In genomic region chr19:33551676-33552075, GRCh38 we compare ENCODE assay signal across 24 cellular contexts. TPM values are rescaled to one million over a fixed set of nuclear protein-coding genes. Genes with fewer than 3 reads are reported as not detected.
DNase-seq lines count a peak whose midpoint lies in the region; ATAC-seq and TF ChIP-seq lines count a peak whose summit lies in the region.
"Had no signal": no experiment of that assay in that cellular context is flagged by ENCODE, and none has a peak within 500 bp of the region (broad histone marks: within the 10 kb centered on the region; RNA-seq: fewer than 3 reads in every experiment).

No MANE protein-coding gene starts in this region.

- no peak overlapping the region for H2BK120ac ChIP-seq in IMR-90 (ENCODE audit: low read depth, low read length)

- TF ChIP-seq CTCF in IMR-90 (conservative IDR thresholded peaks at IDR 0.05; ENCODE audit: low read depth, low read length) = no peak
- TF ChIP-seq CTCF in spleen (IDR thresholded peaks at IDR 0.05 in 8 of 11, conservative IDR thresholded peaks at IDR 0.05 in 3 of 11) = no peak

- H3K4me3 Mint-ChIP-seq in natural killer cell treated with Interleukin-12 subunit alpha and Interleukin-12 subunit beta and Interleukin-15 and Interleukin-18, amount 100 ng/mL, for 72 hours = no peak overlapping the region
- H3K4me3 Mint-ChIP-seq: CD14-positive monocyte; CD4-positive, alpha-beta T cell; CD8-positive, alpha-beta memory T cell; HFFc6 had no signal

- H3K4me1 Mint-ChIP-seq in natural killer cell treated with Interleukin-12 subunit alpha and Interleukin-12 subunit beta and Interleukin-15 and Interleukin-18, amount 100 ng/mL, for 72 hours (ENCODE audit: low read depth in 2 of 2) = no peaks in the 10 kb centered on the region
- H3K4me1 Mint-ChIP-seq: CD14-positive monocyte; CD8-positive, alpha-beta memory T cell had no signal

- no peaks in the 10 kb centered on the region for H3K79me1 ChIP-seq in IMR-90 (ENCODE audit: low read depth in 1 of 2, low read length in 2 of 2)

- H3K9me3 ChIP-seq in IMR-90 (ENCODE audit: control insufficient read depth, insufficient read depth, low read length) (no peaks in the 10 kb centered on the region), spleen (no peaks in the 10 kb centered on the region)
- H3K9me3 ChIP-seq: BE2C; BLaER1 treated with 17β-estradiol and CSF1 and Interleukin-3, amounts not matched to agents 10 nM and 100 nM; HAP-1 had no signal

- intact Hi-C loops in IMR-90 (cut with micrococcal nuclease) (no loop called here), posterior vena cava (cut with DNase I) (no loop called here), spleen (cut with DNase I; ENCODE audit: low total_unique reads) (no loop called here)

- H2BK5ac ChIP-seq in IMR-90 (ENCODE audit: low read depth, low read length, poor library complexity, severe bottlenecking) = no peak overlapping the region

- no peak overlapping the region for H3K27ac Mint-ChIP-seq in natural killer cell treated with Interleukin-12 subunit alpha and Interleukin-12 subunit beta and Interleukin-15 and Interleukin-18, amount 100 ng/mL, for 72 hours
- H3K27ac Mint-ChIP-seq: CD4-positive, alpha-beta T cell; CD8-positive, alpha-beta memory T cell; HFFc6 had no signal

- H2AFZ ChIP-seq in IMR-90 (replicated peaks; ENCODE audit: low read length, poor library complexity) = no peak overlapping the region

- H3K27ac ChIP-seq in IMR-90 (ENCODE audit: insufficient read depth, low read length) (no peak overlapping the region), spleen (no peak overlapping the region)
- H3K27ac ChIP-seq: A549; BLaER1 treated with 17β-estradiol and CSF1 and Interleukin-3, amounts not matched to agents 10 nM and 100 nM had no signal

- H3K36me3 ChIP-seq in IMR-90 (ENCODE audit: control insufficient read depth, insufficient read depth, low read length) (no peaks in the 10 kb centered on the region), spleen (no peaks in the 10 kb centered on the region)
- H3K36me3 ChIP-seq: BE2C; BLaER1 treated with 17β-estradiol and CSF1 and Interleukin-3, amounts not matched to agents 10 nM and 100 nM; HAP-1 had no signal

- no peak for TF ChIP-seq RAD21 in IMR-90 (IDR thresholded peaks at IDR 0.05; ENCODE audit: low read length)

- H3K27me3 ChIP-seq in IMR-90 (ENCODE audit: control insufficient read depth, insufficient read depth, low read length) (no peaks in the 10 kb centered on the region), spleen (replicated peaks in 1 of 7) (peaks cover 0 to 13% (median 0%) of the 10 kb centered on the region in 7 donors)
- H3K27me3 ChIP-seq: BE2C; BLaER1 treated with 17β-estradiol and CSF1 and Interleukin-3, amounts not matched to agents 10 nM and 100 nM had no signal

- dilution Hi-C loops in IMR-90 (cut with HindIII; ENCODE audit: low sequenced_read_pairs, unreplicated experiment) = no loop called here

- no peak overlapping the region for H3K4me2 ChIP-seq in IMR-90 (ENCODE audit: low read depth, low read length)
- H3K4me2 ChIP-seq: A549; BLaER1 treated with 17β-estradiol and CSF1 and Interleukin-3, amounts not matched to agents 10 nM and 100 nM had no signal

- H2BK20ac ChIP-seq in IMR-90 (ENCODE audit: low read depth, low read length) = no peak overlapping the region

- no peaks in the 10 kb centered on the region for H3K9me1 ChIP-seq in IMR-90 (ENCODE audit: insufficient read depth, low read length)

- H3K36me3 Mint-ChIP-seq in natural killer cell treated with Interleukin-12 subunit alpha and Interleukin-12 subunit beta and Interleukin-15 and Interleukin-18, amount 100 ng/mL, for 72 hours = no peaks in the 10 kb centered on the region
- H3K36me3 Mint-ChIP-seq: CD14-positive monocyte; CD8-positive, alpha-beta memory T cell had no signal

- POLR2A ChIA-PET in IMR-90 (lab: Charles Lee; ENCODE audit: unreplicated experiment) = no interaction called here

- no peak for ATAC-seq in IMR-90 (ENCODE audit: low read depth)
- ATAC-seq in natural killer cell treated with Interleukin-12 subunit alpha and Interleukin-12 subunit beta and Interleukin-15 and Interleukin-18, amount 100 ng/mL, for 72 hours = no peak
- ATAC-seq: A549, GM12878 had no signal

- H2AK9ac ChIP-seq in IMR-90 (replicated peaks; ENCODE audit: low read depth, low read length, poor library complexity) = peak overlapping the region; percentile 28

- H3K4me3 ChIP-seq in IMR-90 (ENCODE audit: insufficient read depth, low read depth, low read length) (no peak overlapping the region), spleen (no peak overlapping the region)
- H3K4me3 ChIP-seq: A549; BLaER1 treated with 17β-estradiol and CSF1 and Interleukin-3, amounts not matched to agents 10 nM and 100 nM; GM12878; HAP-1 had no signal

- TF ChIP-seq POLR2A in IMR-90 (IDR thresholded peaks at IDR 0.05; ENCODE audit: low read depth, low read length) (no peak), spleen (IDR thresholded peaks at IDR 0.05) (no peak)

- in situ Hi-C loops in IMR-90 (cut with MboI; ENCODE audit: low sequenced_read_pairs) = no loop called here

- no peak overlapping the region for H4K91ac ChIP-seq in IMR-90 (ENCODE audit: insufficient read depth, low read depth, low read length)

- H3K4me1 ChIP-seq in IMR-90 (ENCODE audit: control insufficient read depth, insufficient read depth, low read length) (no peaks in the 10 kb centered on the region), spleen (no peaks in the 10 kb centered on the region)
- H3K4me1 ChIP-seq: A549, HAP-1 had no signal

- BruUV-seq in IMR-90 (replicated peaks; lab: Mats Ljungman, UMichigan) = no TSS peak

- no peaks in the 10 kb centered on the region for H4K20me1 ChIP-seq in IMR-90 (ENCODE audit: insufficient read depth, low read length)
- H4K20me1 ChIP-seq: BLaER1 treated with 17β-estradiol and CSF1 and Interleukin-3, amounts not matched to agents 10 nM and 100 nM had no signal

- no peak overlapping the region for H3K18ac ChIP-seq in IMR-90 (ENCODE audit: low read depth, low read length)

- H4K8ac ChIP-seq in IMR-90 (ENCODE audit: low read depth in 2 of 2, low read length in 2 of 2) = no peak overlapping the region

- 40% methylated on average over 3 of the region's 6 CpGs; no CpG with 5 or more reads in 1 of the 2 experiments for WGBS in IMR-90 (ENCODE audit: extremely low coverage in 2 of 2, insufficient read length in 1 of 2), 2 experiments
- 69 to 84% (median 82%) methylated on average over 5 to 6 of the region's 6 CpGs for WGBS in spleen, 5 donors

- CTCF ChIA-PET in IMR-90 (lab: Yijun Ruan, JAX) = no interaction called here

- H3K56ac ChIP-seq in IMR-90 (ENCODE audit: extremely low read depth, insufficient read depth, low read length) = no peak overlapping the region

- no peak overlapping the region for H3K23ac ChIP-seq in IMR-90 (ENCODE audit: low read depth, low read length)

- H3K14ac ChIP-seq in IMR-90 (replicated peaks; ENCODE audit: low read depth, low read length) = no peak overlapping the region

- H2AK5ac ChIP-seq in IMR-90 (ENCODE audit: low read depth, low read length) = no peak overlapping the region

- H3K4ac ChIP-seq in IMR-90 (ENCODE audit: low read depth, low read length) = no peak overlapping the region

- DNase-seq in IMR-90 = no peak
- DNase-seq in islet precursor cell = peak; percentile 34
- DNase-seq in posterior vena cava (ENCODE audit: low spot score) = peak; percentile 52
- DNase-seq in spleen = peak; percentile 41
- no peak for DNase-seq in natural killer cell treated with Interleukin-12 subunit alpha and Interleukin-12 subunit beta and Interleukin-15 and Interleukin-18, amount 100 ng/mL, for 72 hours (ENCODE audit: low spot score)
- DNase-seq in dermis blood vessel endothelial cell = no peak
- no peak for DNase-seq in HuH-7 (ENCODE audit: low spot score)
- DNase-seq: 8988T; ACHN; AML-193; BE2C; CD4-positive, alpha-beta T cell; CD8-positive, alpha-beta memory T cell; DMS 273 treated with DMSO at 0.1 percent for 48 hours; DMS79; EL; GDM1; GOT3; HFFc6 had no signal

- H4K5ac ChIP-seq in IMR-90 (ENCODE audit: low read depth, low read length) = no peak overlapping the region

- peaks cover 0 to 4% of the 10 kb centered on the region in 2 donors for H3K27me3 Mint-ChIP-seq in natural killer cell treated with Interleukin-12 subunit alpha and Interleukin-12 subunit beta and Interleukin-15 and Interleukin-18, amount 100 ng/mL, for 72 hours

- no peak overlapping the region for H3K9ac ChIP-seq in IMR-90 (ENCODE audit: low read depth, low read length)
- H3K9ac ChIP-seq: BLaER1 treated with 17β-estradiol and CSF1 and Interleukin-3, amounts not matched to agents 10 nM and 100 nM had no signal

- no peak overlapping the region for H2BK15ac ChIP-seq in IMR-90 (ENCODE audit: low read depth, low read length)

- H3K9me3 Mint-ChIP-seq in natural killer cell treated with Interleukin-12 subunit alpha and Interleukin-12 subunit beta and Interleukin-15 and Interleukin-18, amount 100 ng/mL, for 72 hours = no peaks in the 10 kb centered on the region
- H3K9me3 Mint-ChIP-seq: CD4-positive, alpha-beta T cell; CD8-positive, alpha-beta memory T cell had no signal

TF ChIP-seq in IMR-90, 13 proteins besides CTCF, POLR2A, EP300 and RAD21 (continues in another document):
- TF ChIP-seq FOS (IDR thresholded peaks at IDR 0.05; ENCODE audit: low read depth, low read length) = no peak
- TF ChIP-seq MAFK (IDR thresholded peaks at IDR 0.05; ENCODE audit: low read depth, low read length) = no peak
- no peak for TF ChIP-seq CEBPB (IDR thresholded peaks at IDR 0.05; ENCODE audit: low read depth, low read length)
- no peak for TF ChIP-seq RCOR1 (IDR thresholded peaks at IDR 0.05; ENCODE audit: insufficient replicate concordance, low read length)
- TF ChIP-seq SMC3 (IDR thresholded peaks at IDR 0.05; ENCODE audit: low read depth, low read length) = no peak
- TF ChIP-seq MAZ (IDR thresholded peaks at IDR 0.05; ENCODE audit: borderline replicate concordance, low read depth, low read length) = no peak
- no peak for TF ChIP-seq NFE2L2 (IDR thresholded peaks at IDR 0.05; ENCODE audit: low read depth, low read length)
- no peak for TF ChIP-seq MXI1 (IDR thresholded peaks at IDR 0.05; ENCODE audit: borderline replicate concordance, low read depth, low read length)
- TF ChIP-seq CHD1 (IDR thresholded peaks at IDR 0.05; ENCODE audit: low read depth, low read length) = no peak

RNA-seq across cellular contexts. Expression of gene PEPD, which starts 30.1 kb away (rescaled TPM):
- total RNA-seq in IMR-90 (2012; rRNA removed) (36.7 and 41.1 TPM in 2 replicates), posterior vena cava (10 to 100 TPM; 63.5 to 70.6 TPM), spleen (10 to 100 TPM; 54.8 to 98.3 (median 70.7) TPM), dermis blood vessel endothelial cell (70.5 and 78.8 TPM in 2 replicates)
- polyA plus RNA-seq in IMR-90 (2012; rRNA removed) (88.4 and 94.4 TPM in 2 replicates), spleen (10 to 100 TPM; 38.4 to 72.2 (median 62.0) TPM)
- 129 and 204 TPM in 2 replicates for polyA plus RNA-seq in IMR-90 (2012; cell fraction: cytosol; rRNA removed)
- 37.0 and 72.0 TPM in 2 replicates for polyA plus RNA-seq in IMR-90 (2012; cell fraction: nucleus; rRNA removed; ENCODE audit: low replicate concordance)
- 10 to 100 TPM; 18.7 to 25.7 TPM for total RNA-seq in natural killer cell treated with Interleukin-12 subunit alpha and Interleukin-12 subunit beta and Interleukin-15 and Interleukin-18, amount 100 ng/mL, for 72 hours

Comparison
In these comparisons a context has a peak if more than half of its experiments do, and no peak if none do; other contexts are left out.
1. DNase-seq: peak in islet precursor cell (single experiment), posterior vena cava (single experiment) and spleen (single experiment); none in IMR-90 (single experiment), natural killer cell treated with Interleukin-12 subunit alpha and Interleukin-12 subunit beta and Interleukin-15 and Interleukin-18, amount 100 ng/mL, for 72 hours (single experiment), dermis blood vessel endothelial cell (single experiment) and HuH-7 (single experiment).